Comparison of ENCODE assay signal across 28 cellular contexts in genomic region chr2:202418511-202418910, GRCh38. TPM values are rescaled to one million over a fixed set of nuclear protein-coding genes. Genes with fewer than 3 reads are reported as not detected.
DNase-seq lines count a peak whose midpoint lies in the region; ATAC-seq, FAIRE-seq and TF ChIP-seq lines count a peak whose summit lies in the region.
"Had no signal": no experiment of that assay in that cellular context is flagged by ENCODE, and none has a peak within 500 bp of the region (broad histone marks: within the 10 kb centered on the region; RNA-seq: fewer than 3 reads in every experiment).

No MANE protein-coding gene starts in this region.

- peak in 1 of 4 experiments; percentile 24 for DNase-seq in K562 (ENCODE audit: extremely low read depth in 1 of 4, low spot score in 3 of 4)
- DNase-seq in progenitor cell of endocrine pancreas (ENCODE audit: low spot score, unreplicated experiment): no peak
- no peak for DNase-seq in kidney
- no peak for DNase-seq in UCSD-AML1 (lab: John Stamatoyannopoulos, UW; ENCODE audit: unreplicated experiment)
- DNase-seq: activated CD4-positive, alpha-beta T cell treated with anti-CD3 and anti-CD28 coated beads for 48 hours; activated naive CD4-positive, alpha-beta T cell treated with anti-CD3 and anti-CD28 coated beads for 36 hours; amygdala; Calu3; cortex of kidney; HCEC 1CT; naive thymus-derived CD8-positive, alpha-beta T cell; NCI-H1436 treated with DMSO at 0.1 percent for 48 hours; NCI-H2171 treated with DMSO at 0.1 percent for 48 hours; NCI-H524 treated with DMSO at 0.1 percent for 48 hours; NK-92 treated with Interleukin-12 subunit alpha and Interleukin-12 subunit beta, amount 100 ng/mL, for 24 hours; Peyer's patch; right cardiac atrium; stimulated activated CD4-positive, alpha-beta T cell treated with anti-CD3 and anti-CD28 coated beads, Interleukin-4, amount 100 ng/mL, for 1 hour; stimulated activated naive B cell treated with anti-CD40 and anti-IgM and Interleukin-4, amounts not matched to agents 10 μg/mL and 1 μg/mL and 100 μg/mL, for 72 hours had no signal

- peaks cover 3% of the 10 kb centered on the region for H3K36me3 Mint-ChIP-seq in progenitor cell of endocrine pancreas (ENCODE audit: insufficient read depth)

- no peak overlapping the region; the same call in 1 of the 2 replicates for H3K9ac ChIP-seq in HUES48 (ENCODE audit: low read depth, low read length)
- H3K9ac ChIP-seq in K562 (ENCODE audit: insufficient read depth in 1 of 2, low read depth in 2 of 2, low read length in 2 of 2): no peak overlapping the region
- no peak overlapping the region for H3K9ac ChIP-seq in iPS-18a (ENCODE audit: low read length)
- no peak overlapping the region for H3K9ac ChIP-seq in kidney (ENCODE audit: low read length in 2 of 2)
- H3K9ac ChIP-seq: BLaER1 treated with 17β-estradiol and CSF1 and Interleukin-3, amounts not matched to agents 10 nM and 100 nM; KMS-11 had no signal

- peaks cover 23% of the 10 kb centered on the region for H3K4me1 Mint-ChIP-seq in progenitor cell of endocrine pancreas (ENCODE audit: low read depth)

- CTCF ChIA-PET in K562 (lab: Yijun Ruan, JAX; ENCODE audit: low intra/inter-chr PET ratio): no interaction called here

- no peak overlapping the region for H2AFZ ChIP-seq in K562 (ENCODE audit: low read depth, low read length)

- TF ChIP-seq POLR2A in K562 (conservative IDR thresholded peaks at IDR 0.05): no peak

- intact Hi-C loops in K562 (cut with micrococcal nuclease) (no loop called here), kidney (cut with DNase I) (no loop called here)

- H3K4me2 ChIP-seq in K562 (ENCODE audit: insufficient read depth, low read length): no peak overlapping the region
- H3K4me2 ChIP-seq: BLaER1 treated with 17β-estradiol and CSF1 and Interleukin-3, amounts not matched to agents 10 nM and 100 nM; KMS-11 had no signal

- H3K4me1 ChIP-seq in HUES48 (ENCODE audit: control insufficient read depth, insufficient read depth, low read length): peaks cover 22% of the 10 kb centered on the region
- H3K4me1 ChIP-seq in K562 (replicated peaks in 1 of 2; ENCODE audit: control insufficient read depth in 2 of 2, insufficient read depth in 2 of 2, low read length in 2 of 2): peaks cover 0 to 6% of the 10 kb centered on the region in 2 experiments; a peak in 3 of 5 replicates
- peaks cover 22% of the 10 kb centered on the region for H3K4me1 ChIP-seq in iPS-18a (ENCODE audit: control insufficient read depth, low read depth, low read length)
- peaks cover 4 to 7% of the 10 kb centered on the region in 2 donors for H3K4me1 ChIP-seq in kidney (ENCODE audit: control insufficient read depth in 1 of 2, insufficient read depth in 1 of 2, low read depth in 1 of 2, low read length in 2 of 2)
- H3K4me1 ChIP-seq: BLaER1 treated with 17β-estradiol and CSF1 and Interleukin-3, amounts not matched to agents 10 nM and 100 nM; suprapubic skin had no signal

- H3K27ac Mint-ChIP-seq in progenitor cell of endocrine pancreas: peak overlapping the region; percentile 68
- H3K27ac Mint-ChIP-seq: activated naive CD4-positive, alpha-beta T cell treated with anti-CD3 and anti-CD28 coated beads for 36 hours; stimulated activated naive B cell treated with anti-CD40 and anti-IgM and Interleukin-4, amounts not matched to agents 10 μg/mL and 1 μg/mL and 100 μg/mL, for 72 hours had no signal

- peak; percentile 32; the same call in 1 of the 2 replicates for TF ChIP-seq EP300 in K562 (IDR thresholded peaks at IDR 0.05; ENCODE audit: low read length)

- H3K36me3 ChIP-seq in HUES48 (ENCODE audit: control insufficient read depth, insufficient read depth, low read length) (no peaks in the 10 kb centered on the region), K562 (ENCODE audit: control insufficient read depth, insufficient read depth, low read length) (no peaks in the 10 kb centered on the region), iPS-18a (ENCODE audit: control insufficient read depth, low read depth, low read length) (no peaks in the 10 kb centered on the region), kidney (ENCODE audit: control insufficient read depth in 1 of 2, insufficient read depth in 2 of 2, low read length in 2 of 2) (no peaks in the 10 kb centered on the region)
- H3K36me3 ChIP-seq: Peyer's patch, suprapubic skin had no signal

- H3K27me3 ChIP-seq in HUES48 (ENCODE audit: control insufficient read depth, insufficient read depth, low read length) (no peaks in the 10 kb centered on the region), K562 (ENCODE audit: control insufficient read depth in 2 of 2, insufficient read depth in 2 of 2, low read length in 2 of 2) (no peaks in the 10 kb centered on the region), iPS-18a (ENCODE audit: control insufficient read depth, insufficient read depth, low read length) (no peaks in the 10 kb centered on the region)
- H3K27me3 ChIP-seq: BLaER1 treated with 17β-estradiol and CSF1 and Interleukin-3, amounts not matched to agents 10 nM and 100 nM; Peyer's patch; suprapubic skin had no signal

- in situ Hi-C loops in K562 (cut with MboI): no loop called here

- POLR2A ChIA-PET in K562 (lab: Yijun Ruan, JAX): interaction anchor here (0.6 to 0.7 kb wide), 2 partner anchors 37 to 149 kb away, joined by 3 read pairs; no protein-coding TSS in a partner anchor

- no peak overlapping the region for H3K4me3 Mint-ChIP-seq in progenitor cell of endocrine pancreas (ENCODE audit: low read depth)
- H3K4me3 Mint-ChIP-seq: activated naive CD4-positive, alpha-beta T cell treated with anti-CD3 and anti-CD28 coated beads for 36 hours; naive thymus-derived CD8-positive, alpha-beta T cell; stimulated activated naive B cell treated with anti-CD40 and anti-IgM and Interleukin-4, amounts not matched to agents 10 μg/mL and 1 μg/mL and 100 μg/mL, for 72 hours had no signal

- FAIRE-seq in K562 (lab: Jason Lieb, UNC) (peak; percentile 15), kidney (lab: Jason Lieb, UNC) (no peak)
- FAIRE-seq: GM12878, TTC549, urothelium cell line had no signal

- peak overlapping the region; percentile 39; the same call in 1 of the 2 replicates for H3K4me3 ChIP-seq in HUES48 (ENCODE audit: low read depth, low read length)
- no peak overlapping the region for H3K4me3 ChIP-seq in K562
- H3K4me3 ChIP-seq in iPS-18a (ENCODE audit: low read length): peak overlapping the region; percentile 19
- H3K4me3 ChIP-seq in kidney (ENCODE audit: low read length in 2 of 2): no peak overlapping the region
- H3K4me3 ChIP-seq: BLaER1 treated with 17β-estradiol and CSF1 and Interleukin-3, amounts not matched to agents 10 nM and 100 nM; GM12878; Peyer's patch; suprapubic skin had no signal

- H3K9me3 ChIP-seq in HUES48 (ENCODE audit: control insufficient read depth, insufficient read depth, low read length) (no peaks in the 10 kb centered on the region), K562 (replicated peaks; ENCODE audit: control insufficient read depth, insufficient read depth, low read depth, low read length) (no peaks in the 10 kb centered on the region), iPS-18a (ENCODE audit: control insufficient read depth, low read depth, low read length) (no peaks in the 10 kb centered on the region), kidney (ENCODE audit: control insufficient read depth in 1 of 2, low read length in 2 of 2) (no peaks in the 10 kb centered on the region)
- H3K9me3 ChIP-seq: Peyer's patch, suprapubic skin had no signal

- H3K9me1 ChIP-seq in K562 (ENCODE audit: control insufficient read depth, insufficient read depth, low read length): no peaks in the 10 kb centered on the region

- TF ChIP-seq RAD21 in K562 (CRISPR knock-in tag; conservative IDR thresholded peaks at IDR 0.05 in 1 of 2, IDR thresholded peaks at IDR 0.05 in 1 of 2): no peak

- H3K9me3 Mint-ChIP-seq in progenitor cell of endocrine pancreas (ENCODE audit: low read depth): peaks cover 3% of the 10 kb centered on the region
- H3K9me3 Mint-ChIP-seq: activated naive CD4-positive, alpha-beta T cell treated with anti-CD3 and anti-CD28 coated beads for 36 hours; naive thymus-derived CD8-positive, alpha-beta T cell; stimulated activated naive B cell treated with anti-CD40 and anti-IgM and Interleukin-4, amounts not matched to agents 10 μg/mL and 1 μg/mL and 100 μg/mL, for 72 hours had no signal

- H3K27ac ChIP-seq in HUES48 (ENCODE audit: low read depth, low read length) (peak overlapping the region; percentile 88), K562 (ENCODE audit: extremely low read depth, low read depth, low read length) (no peak overlapping the region), iPS-18a (ENCODE audit: low read length) (peak overlapping the region; percentile 65), kidney (ENCODE audit: low read depth in 2 of 2, low read length in 2 of 2) (no peak overlapping the region)
- H3K27ac ChIP-seq: BLaER1 treated with 17β-estradiol and CSF1 and Interleukin-3, amounts not matched to agents 10 nM and 100 nM; KMS-11; Peyer's patch; suprapubic skin had no signal

- H3K27me3 Mint-ChIP-seq in progenitor cell of endocrine pancreas: no peaks in the 10 kb centered on the region
- H3K27me3 Mint-ChIP-seq: naive thymus-derived CD8-positive, alpha-beta T cell had no signal

- BruUV-seq in K562 (replicated peaks; lab: Mats Ljungman, UMichigan): no TSS peak

- no peaks in the 10 kb centered on the region; the same call in 2 of the 3 replicates for H3K79me2 ChIP-seq in K562 (ENCODE audit: control insufficient read depth, insufficient read depth, low read length)

- H4K20me1 ChIP-seq in K562 (replicated peaks; ENCODE audit: control insufficient read depth, insufficient read depth, low read length): no peaks in the 10 kb centered on the region

- ATAC-seq in K562 (peak; percentile 64), HG03196 (IDR thresholded peaks at IDR 0.05; ENCODE audit: unreplicated experiment) (no peak)
- ATAC-seq: GM12878; naive thymus-derived CD8-positive, alpha-beta T cell; stimulated activated naive B cell treated with anti-CD40 and anti-IgM and Interleukin-4, amounts not matched to agents 10 μg/mL and 1 μg/mL and 100 μg/mL, for 72 hours had no signal

- TF ChIP-seq CTCF in K562 (IDR thresholded peaks at IDR 0.05 in 2 of 3, conservative IDR thresholded peaks at IDR 0.05 in 1 of 3; ENCODE audit: insufficient read depth in 2 of 3, low read depth in 1 of 3, low read length in 3 of 3): no peak
- TF ChIP-seq CTCF in progenitor cell of endocrine pancreas (IDR thresholded peaks at IDR 0.05; ENCODE audit: unreplicated experiment): no peak
- no peak for TF ChIP-seq CTCF in kidney (IDR thresholded peaks at IDR 0.05; ENCODE audit: borderline replicate concordance, extremely low read depth, insufficient read depth)

RNA-seq across cellular contexts. Expression of gene BMPR2, which starts 42.4 kb away (rescaled TPM):
- 9.0 and 18.4 TPM in 2 replicates for total RNA-seq in K562 (2011; cell fraction: chromatin; rRNA removed; ENCODE audit: low replicate concordance)
- total RNA-seq in K562 (2011; cell fraction: nucleolus; rRNA removed): 3.4 and 4.0 TPM in 2 replicates
- 10.2 and 18.2 TPM in 2 replicates for total RNA-seq in K562 (2011; cell fraction: nucleoplasm; rRNA removed)
- total RNA-seq in K562 (2014; rRNA removed): 0.82 and 1.5 TPM in 2 replicates
- total RNA-seq in K562 (2014; rRNA removed; fragmentation: Illumina TruSeq; extraction: Trizol): 3.2 and 3.3 TPM in 2 replicates
- 3.3 and 3.6 TPM in 2 replicates for total RNA-seq in K562 (2015; rRNA removed; fragmentation: Illumina TruSeq; extraction: Trizol)
- 3.8 and 4.5 TPM in 2 replicates for total RNA-seq in K562 (2021)
- 4.4 and 6.9 TPM in 2 replicates for polyA plus RNA-seq in K562 (2011; rRNA removed)
- 1.6 and 3.4 TPM in 2 replicates for polyA plus RNA-seq in K562 (2011; cell fraction: cytosol; rRNA removed)
- polyA plus RNA-seq in K562 (2011; cell fraction: nucleus; rRNA removed): 1.9 and 3.1 TPM in 2 replicates
- polyA plus RNA-seq in K562 (2012): 2.7 and 3.1 TPM in 2 replicates
- polyA plus RNA-seq in K562 (2014; fragmentation: Illumina TruSeq; extraction: Trizol): 3.8 and 5.0 TPM in 2 replicates
- polyA plus RNA-seq in K562 (2014; fragmentation: Nextera tagmentation; extraction: Ambion mirVana): 1 to 10 TPM in 1 of 2 experiments, under 1 TPM in 1; 0.73 to 1.0 TPM
- polyA plus RNA-seq in K562 (2014; rRNA removed): 1.7 and 2.6 TPM in 2 replicates
- polyA minus RNA-seq in K562 (2011; rRNA and poly(A)+ RNA removed): 14.7 and 19.6 TPM in 2 replicates
- polyA minus RNA-seq in K562 (2011; cell fraction: cytosol; rRNA and poly(A)+ RNA removed): 4.9 and 6.9 TPM in 2 replicates
- polyA minus RNA-seq in K562 (2011; cell fraction: nucleus; rRNA and poly(A)+ RNA removed): 1.3 and 3.6 TPM in 2 replicates
- 36.7 and 39.3 TPM in 2 replicates for total RNA-seq in progenitor cell of endocrine pancreas
- 66.9 TPM for total RNA-seq in kidney
- polyA plus RNA-seq in kidney (ENCODE audit: insufficient read depth, low read depth, low replicate concordance): 12.5 TPM

Comparison
In these comparisons a context has a peak if more than half of its experiments do, and no peak if none do; other contexts are left out.
1. H3K27ac ChIP-seq: peak in HUES48 (single experiment) and iPS-18a (single experiment); none in K562 (single experiment) and kidney (0 of 2).
2. H3K4me3 ChIP-seq: peak in HUES48 (single experiment) and iPS-18a (single experiment); none in K562 (single experiment) and kidney (0 of 2).